In genomic region chr3:147945968-147946519, GRCh38 we compare ENCODE assay signal across 8 cellular contexts.
DNase-seq lines count a peak whose midpoint lies in the region; ATAC-seq and TF ChIP-seq lines count a peak whose summit lies in the region.

No MANE protein-coding gene starts in this region.

- H3K9me3 ChIP-seq in HUES48 (ENCODE audit: control insufficient read depth, insufficient read depth, low read length) (no peaks in the 10 kb centered on the region), iPS DF 6.9 (ENCODE audit: control insufficient read depth, insufficient read depth, low read length) (no peaks in the 10 kb centered on the region), spleen (peaks cover 0 to 3% (median 0%) of the 10 kb centered on the region in 8 donors)

- H3K4me3 ChIP-seq in AG09309 (ENCODE audit: control insufficient read depth, low read depth, low read length) (peak overlapping the region; percentile 29), HUES48 (ENCODE audit: low read depth, low read length) (no peak overlapping the region), iPS DF 6.9 (ENCODE audit: low read length) (no peak overlapping the region), spleen (peak overlapping the region in 3 of 8 donors; percentile 24 to 48 (median 30))

- H3K27me3 Mint-ChIP-seq in activated T-cell treated with anti-CD3 and anti-CD28 coated beads, Interleukin-2, amount 50 U/mL, for 24 hours, result no peaks in the 10 kb centered on the region

- TF ChIP-seq CTCF in AG09309 (IDR thresholded peaks at IDR 0.05; ENCODE audit: control insufficient read depth, insufficient read depth, low read depth, low read length, missing control alignments) (peak; percentile 81), spleen (IDR thresholded peaks at IDR 0.05 in 8 of 11, conservative IDR thresholded peaks at IDR 0.05 in 3 of 11) (peak in 8 of 11 experiments; percentile 12 to 47 (median 26))

- peak; percentile 80 for DNase-seq in AG09309 (ENCODE audit: low read depth)
- peak; percentile 82 for DNase-seq in amniotic stem cell (lab: John Stamatoyannopoulos, UW)
- DNase-seq in iPS DF 6.9 (ENCODE audit: low read depth, low spot score), result peak; percentile 25
- no peak for DNase-seq in spleen
- DNase-seq in activated T-cell treated with anti-CD3 and anti-CD28 coated beads, Interleukin-2, amount 50 U/mL, for 24 hours, result no peak

- no peaks in the 10 kb centered on the region for H3K27me3 ChIP-seq in HUES48 (ENCODE audit: control insufficient read depth, insufficient read depth, low read length)
- no peaks in the 10 kb centered on the region for H3K27me3 ChIP-seq in iPS DF 6.9 (ENCODE audit: control insufficient read depth, insufficient read depth, low read length)
- H3K27me3 ChIP-seq in spleen (replicated peaks in 1 of 7), result no peaks in the 10 kb centered on the region

- peaks cover 2% of the 10 kb centered on the region for H3K9me3 Mint-ChIP-seq in activated T-cell treated with anti-CD3 and anti-CD28 coated beads, Interleukin-2, amount 50 U/mL, for 24 hours

- H3K36me3 ChIP-seq in HUES48 (ENCODE audit: control insufficient read depth, insufficient read depth, low read length) (no peaks in the 10 kb centered on the region), iPS DF 6.9 (ENCODE audit: control insufficient read depth, insufficient read depth, low read length) (no peaks in the 10 kb centered on the region), spleen (no peaks in the 10 kb centered on the region)

- no peaks in the 10 kb centered on the region for H3K36me3 Mint-ChIP-seq in activated T-cell treated with anti-CD3 and anti-CD28 coated beads, Interleukin-2, amount 50 U/mL, for 24 hours (ENCODE audit: low read depth)

- no CpG with 5 or more reads among the region's 4 CpGs for WGBS in iPS DF 6.9 (ENCODE audit: insufficient coverage, insufficient read length)
- WGBS in spleen, 5 donors, result 33 to 54% (median 48%) methylated on average over 4 of the region's 4 CpGs

- peak overlapping the region; percentile 13 for H3K27ac ChIP-seq in HUES48 (ENCODE audit: low read depth, low read length)
- no peak overlapping the region for H3K27ac ChIP-seq in iPS DF 6.9 (ENCODE audit: low read length)
- H3K27ac ChIP-seq in spleen, result peak overlapping the region in 1 of 8 donors; percentile 17

- peaks cover 40% of the 10 kb centered on the region for H3K4me1 ChIP-seq in HUES48 (ENCODE audit: control insufficient read depth, insufficient read depth, low read length)
- peaks cover 4% of the 10 kb centered on the region; the same call in 1 of the 2 replicates for H3K4me1 ChIP-seq in iPS DF 6.9 (ENCODE audit: control insufficient read depth, insufficient read depth, low read length)
- no peaks in the 10 kb centered on the region for H3K4me1 ChIP-seq in spleen

- no peak overlapping the region for H3K27ac Mint-ChIP-seq in activated T-cell treated with anti-CD3 and anti-CD28 coated beads, Interleukin-2, amount 50 U/mL, for 24 hours

- no peaks in the 10 kb centered on the region for H3K4me1 Mint-ChIP-seq in activated T-cell treated with anti-CD3 and anti-CD28 coated beads, Interleukin-2, amount 50 U/mL, for 24 hours (ENCODE audit: low read depth)

- ATAC-seq in GM19035 (IDR thresholded peaks at IDR 0.05; ENCODE audit: unreplicated experiment), result peak; percentile 60
- ATAC-seq in HG02938 (IDR thresholded peaks at IDR 0.05; ENCODE audit: unreplicated experiment), result no peak

- H3K9ac ChIP-seq in HUES48 (ENCODE audit: low read depth, low read length), result peak overlapping the region; percentile 34; the same call in 1 of the 2 replicates

- no peak for TF ChIP-seq POLR2A in spleen (IDR thresholded peaks at IDR 0.05)

- intact Hi-C loops in spleen (cut with DNase I; ENCODE audit: low total_unique reads), result no loop called here

- no peak overlapping the region for H3K4me3 Mint-ChIP-seq in activated T-cell treated with anti-CD3 and anti-CD28 coated beads, Interleukin-2, amount 50 U/mL, for 24 hours

Comparison
In these comparisons a context has a peak if more than half of its experiments do, and no peak if none do; other contexts are left out.
1. DNase-seq: peak in AG09309 (single experiment), amniotic stem cell (single experiment) and iPS DF 6.9 (single experiment); none in spleen (single experiment) and activated T-cell treated with anti-CD3 and anti-CD28 coated beads, Interleukin-2, amount 50 U/mL, for 24 hours (single experiment).